2 cellular contexts compared by ENCODE assay signal in the genomic region with DNA sequence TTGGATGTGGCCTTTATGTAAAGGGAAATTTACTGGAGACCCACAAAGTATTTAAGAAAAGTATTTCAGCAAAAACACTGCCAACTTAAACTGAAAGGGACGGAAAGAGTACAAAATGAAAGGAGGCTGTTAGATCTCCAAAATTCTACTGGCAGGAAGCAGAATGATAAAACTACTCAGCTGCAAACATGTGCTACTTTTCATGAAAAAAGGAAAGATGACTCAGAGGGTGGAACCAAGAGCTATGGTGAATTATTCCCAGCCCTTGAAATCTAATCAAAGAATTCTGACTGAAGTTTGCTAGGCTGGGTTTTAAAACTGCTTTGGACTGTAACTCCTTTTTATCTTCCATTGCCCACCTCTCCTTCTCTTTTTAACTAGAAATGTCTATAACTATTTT.
TF ChIP-seq lines count a peak whose summit lies in the region.

No MANE protein-coding gene starts in this region.

TF ChIP-seq in SK-N-SH treated with all-trans-retinoic acid at 6 μM for 48 hours, 23 proteins besides CTCF, POLR2A, EP300 and RAD21 (continued from another document):
- TF ChIP-seq, protein P1, sequence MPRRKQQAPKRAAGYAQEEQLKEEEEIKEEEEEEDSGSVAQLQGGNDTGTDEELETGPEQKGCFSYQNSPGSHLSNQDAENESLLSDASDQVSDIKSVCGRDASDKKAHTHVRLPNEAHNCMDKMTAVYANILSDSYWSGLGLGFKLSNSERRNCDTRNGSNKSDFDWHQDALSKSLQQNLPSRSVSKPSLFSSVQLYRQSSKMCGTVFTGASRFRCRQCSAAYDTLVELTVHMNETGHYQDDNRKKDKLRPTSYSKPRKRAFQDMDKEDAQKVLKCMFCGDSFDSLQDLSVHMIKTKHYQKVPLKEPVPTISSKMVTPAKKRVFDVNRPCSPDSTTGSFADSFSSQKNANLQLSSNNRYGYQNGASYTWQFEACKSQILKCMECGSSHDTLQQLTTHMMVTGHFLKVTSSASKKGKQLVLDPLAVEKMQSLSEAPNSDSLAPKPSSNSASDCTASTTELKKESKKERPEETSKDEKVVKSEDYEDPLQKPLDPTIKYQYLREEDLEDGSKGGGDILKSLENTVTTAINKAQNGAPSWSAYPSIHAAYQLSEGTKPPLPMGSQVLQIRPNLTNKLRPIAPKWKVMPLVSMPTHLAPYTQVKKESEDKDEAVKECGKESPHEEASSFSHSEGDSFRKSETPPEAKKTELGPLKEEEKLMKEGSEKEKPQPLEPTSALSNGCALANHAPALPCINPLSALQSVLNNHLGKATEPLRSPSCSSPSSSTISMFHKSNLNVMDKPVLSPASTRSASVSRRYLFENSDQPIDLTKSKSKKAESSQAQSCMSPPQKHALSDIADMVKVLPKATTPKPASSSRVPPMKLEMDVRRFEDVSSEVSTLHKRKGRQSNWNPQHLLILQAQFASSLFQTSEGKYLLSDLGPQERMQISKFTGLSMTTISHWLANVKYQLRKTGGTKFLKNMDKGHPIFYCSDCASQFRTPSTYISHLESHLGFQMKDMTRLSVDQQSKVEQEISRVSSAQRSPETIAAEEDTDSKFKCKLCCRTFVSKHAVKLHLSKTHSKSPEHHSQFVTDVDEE (CRISPR knock-in tag; IDR thresholded peaks at IDR 0.05) = no peak
- TF ChIP-seq PPARA (CRISPR knock-in tag; IDR thresholded peaks at IDR 0.05; ENCODE audit: borderline replicate concordance) (no peak), BACH2 (CRISPR knock-in tag; IDR thresholded peaks at IDR 0.05; ENCODE audit: borderline replicate concordance) (no peak), ISL1 (CRISPR knock-in tag; IDR thresholded peaks at IDR 0.05) (no peak), ZNF8 (CRISPR knock-in tag; IDR thresholded peaks at IDR 0.05) (no peak), ZFP3 (CRISPR knock-in tag; IDR thresholded peaks at IDR 0.05) (no peak), ARNTL (CRISPR knock-in tag; IDR thresholded peaks at IDR 0.05; ENCODE audit: borderline replicate concordance, low read depth) (no peak)
- TF ChIP-seq, protein P2, sequence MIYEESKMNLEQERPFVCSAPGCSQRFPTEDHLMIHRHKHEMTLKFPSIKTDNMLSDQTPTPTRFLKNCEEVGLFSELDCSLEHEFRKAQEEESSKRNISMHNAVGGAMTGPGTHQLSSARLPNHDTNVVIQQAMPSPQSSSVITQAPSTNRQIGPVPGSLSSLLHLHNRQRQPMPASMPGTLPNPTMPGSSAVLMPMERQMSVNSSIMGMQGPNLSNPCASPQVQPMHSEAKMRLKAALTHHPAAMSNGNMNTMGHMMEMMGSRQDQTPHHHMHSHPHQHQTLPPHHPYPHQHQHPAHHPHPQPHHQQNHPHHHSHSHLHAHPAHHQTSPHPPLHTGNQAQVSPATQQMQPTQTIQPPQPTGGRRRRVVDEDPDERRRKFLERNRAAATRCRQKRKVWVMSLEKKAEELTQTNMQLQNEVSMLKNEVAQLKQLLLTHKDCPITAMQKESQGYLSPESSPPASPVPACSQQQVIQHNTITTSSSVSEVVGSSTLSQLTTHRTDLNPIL (CRISPR knock-in tag; IDR thresholded peaks at IDR 0.05; ENCODE audit: low read depth) = no peak

TF ChIP-seq in GM23338, 12 proteins besides CTCF, POLR2A, EP300 and RAD21 (continued from another document):
- TF ChIP-seq, protein P3, sequence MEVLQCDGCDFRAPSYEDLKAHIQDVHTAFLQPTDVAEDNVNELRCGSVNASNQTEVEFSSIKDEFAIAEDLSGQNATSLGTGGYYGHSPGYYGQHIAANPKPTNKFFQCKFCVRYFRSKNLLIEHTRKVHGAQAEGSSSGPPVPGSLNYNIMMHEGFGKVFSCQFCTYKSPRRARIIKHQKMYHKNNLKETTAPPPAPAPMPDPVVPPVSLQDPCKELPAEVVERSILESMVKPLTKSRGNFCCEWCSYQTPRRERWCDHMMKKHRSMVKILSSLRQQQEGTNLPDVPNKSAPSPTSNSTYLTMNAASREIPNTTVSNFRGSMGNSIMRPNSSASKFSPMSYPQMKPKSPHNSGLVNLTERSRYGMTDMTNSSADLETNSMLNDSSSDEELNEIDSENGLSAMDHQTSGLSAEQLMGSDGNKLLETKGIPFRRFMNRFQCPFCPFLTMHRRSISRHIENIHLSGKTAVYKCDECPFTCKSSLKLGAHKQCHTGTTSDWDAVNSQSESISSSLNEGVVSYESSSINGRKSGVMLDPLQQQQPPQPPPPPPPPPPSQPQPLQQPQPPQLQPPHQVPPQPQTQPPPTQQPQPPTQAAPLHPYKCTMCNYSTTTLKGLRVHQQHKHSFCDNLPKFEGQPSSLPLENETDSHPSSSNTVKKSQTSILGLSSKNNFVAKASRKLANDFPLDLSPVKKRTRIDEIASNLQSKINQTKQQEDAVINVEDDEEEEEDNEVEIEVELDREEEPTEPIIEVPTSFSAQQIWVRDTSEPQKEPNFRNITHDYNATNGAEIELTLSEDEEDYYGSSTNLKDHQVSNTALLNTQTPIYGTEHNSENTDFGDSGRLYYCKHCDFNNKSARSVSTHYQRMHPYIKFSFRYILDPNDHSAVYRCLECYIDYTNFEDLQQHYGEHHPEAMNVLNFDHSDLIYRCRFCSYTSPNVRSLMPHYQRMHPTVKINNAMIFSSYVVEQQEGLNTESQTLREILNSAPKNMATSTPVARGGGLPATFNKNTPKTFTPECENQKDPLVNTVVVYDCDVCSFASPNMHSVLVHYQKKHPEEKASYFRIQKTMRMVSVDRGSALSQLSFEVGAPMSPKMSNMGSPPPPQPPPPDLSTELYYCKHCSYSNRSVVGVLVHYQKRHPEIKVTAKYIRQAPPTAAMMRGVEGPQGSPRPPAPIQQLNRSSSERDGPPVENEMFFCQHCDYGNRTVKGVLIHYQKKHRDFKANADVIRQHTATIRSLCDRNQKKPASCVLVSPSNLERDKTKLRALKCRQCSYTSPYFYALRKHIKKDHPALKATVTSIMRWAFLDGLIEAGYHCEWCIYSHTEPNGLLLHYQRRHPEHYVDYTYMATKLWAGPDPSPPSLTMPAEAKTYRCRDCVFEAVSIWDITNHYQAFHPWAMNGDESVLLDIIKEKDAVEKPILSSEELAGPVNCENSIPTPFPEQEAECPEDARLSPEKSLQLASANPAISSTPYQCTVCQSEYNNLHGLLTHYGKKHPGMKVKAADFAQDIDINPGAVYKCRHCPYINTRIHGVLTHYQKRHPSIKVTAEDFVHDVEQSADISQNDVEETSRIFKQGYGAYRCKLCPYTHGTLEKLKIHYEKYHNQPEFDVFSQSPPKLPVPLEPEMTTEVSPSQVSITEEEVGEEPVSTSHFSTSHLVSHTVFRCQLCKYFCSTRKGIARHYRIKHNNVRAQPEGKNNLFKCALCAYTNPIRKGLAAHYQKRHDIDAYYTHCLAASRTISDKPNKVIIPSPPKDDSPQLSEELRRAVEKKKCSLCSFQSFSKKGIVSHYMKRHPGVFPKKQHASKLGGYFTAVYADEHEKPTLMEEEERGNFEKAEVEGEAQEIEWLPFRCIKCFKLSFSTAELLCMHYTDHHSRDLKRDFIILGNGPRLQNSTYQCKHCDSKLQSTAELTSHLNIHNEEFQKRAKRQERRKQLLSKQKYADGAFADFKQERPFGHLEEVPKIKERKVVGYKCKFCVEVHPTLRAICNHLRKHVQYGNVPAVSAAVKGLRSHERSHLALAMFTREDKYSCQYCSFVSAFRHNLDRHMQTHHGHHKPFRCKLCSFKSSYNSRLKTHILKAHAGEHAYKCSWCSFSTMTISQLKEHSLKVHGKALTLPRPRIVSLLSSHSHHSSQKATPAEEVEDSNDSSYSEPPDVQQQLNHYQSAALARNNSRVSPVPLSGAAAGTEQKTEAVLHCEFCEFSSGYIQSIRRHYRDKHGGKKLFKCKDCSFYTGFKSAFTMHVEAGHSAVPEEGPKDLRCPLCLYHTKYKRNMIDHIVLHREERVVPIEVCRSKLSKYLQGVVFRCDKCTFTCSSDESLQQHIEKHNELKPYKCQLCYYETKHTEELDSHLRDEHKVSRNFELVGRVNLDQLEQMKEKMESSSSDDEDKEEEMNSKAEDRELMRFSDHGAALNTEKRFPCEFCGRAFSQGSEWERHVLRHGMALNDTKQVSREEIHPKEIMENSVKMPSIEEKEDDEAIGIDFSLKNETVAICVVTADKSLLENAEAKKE (CRISPR knock-in tag; IDR thresholded peaks at IDR 0.05) = no peak
- TF ChIP-seq ZNF331 (CRISPR knock-in tag; IDR thresholded peaks at IDR 0.05; ENCODE audit: low read depth) = no peak
- TF ChIP-seq EZH2 (IDR thresholded peaks at IDR 0.05; ENCODE audit: low read depth, unreplicated experiment) = no peak
- no peak for TF ChIP-seq EZH2phosphoT487 (IDR thresholded peaks at IDR 0.05; ENCODE audit: unreplicated experiment)
- TF ChIP-seq, protein P4, sequence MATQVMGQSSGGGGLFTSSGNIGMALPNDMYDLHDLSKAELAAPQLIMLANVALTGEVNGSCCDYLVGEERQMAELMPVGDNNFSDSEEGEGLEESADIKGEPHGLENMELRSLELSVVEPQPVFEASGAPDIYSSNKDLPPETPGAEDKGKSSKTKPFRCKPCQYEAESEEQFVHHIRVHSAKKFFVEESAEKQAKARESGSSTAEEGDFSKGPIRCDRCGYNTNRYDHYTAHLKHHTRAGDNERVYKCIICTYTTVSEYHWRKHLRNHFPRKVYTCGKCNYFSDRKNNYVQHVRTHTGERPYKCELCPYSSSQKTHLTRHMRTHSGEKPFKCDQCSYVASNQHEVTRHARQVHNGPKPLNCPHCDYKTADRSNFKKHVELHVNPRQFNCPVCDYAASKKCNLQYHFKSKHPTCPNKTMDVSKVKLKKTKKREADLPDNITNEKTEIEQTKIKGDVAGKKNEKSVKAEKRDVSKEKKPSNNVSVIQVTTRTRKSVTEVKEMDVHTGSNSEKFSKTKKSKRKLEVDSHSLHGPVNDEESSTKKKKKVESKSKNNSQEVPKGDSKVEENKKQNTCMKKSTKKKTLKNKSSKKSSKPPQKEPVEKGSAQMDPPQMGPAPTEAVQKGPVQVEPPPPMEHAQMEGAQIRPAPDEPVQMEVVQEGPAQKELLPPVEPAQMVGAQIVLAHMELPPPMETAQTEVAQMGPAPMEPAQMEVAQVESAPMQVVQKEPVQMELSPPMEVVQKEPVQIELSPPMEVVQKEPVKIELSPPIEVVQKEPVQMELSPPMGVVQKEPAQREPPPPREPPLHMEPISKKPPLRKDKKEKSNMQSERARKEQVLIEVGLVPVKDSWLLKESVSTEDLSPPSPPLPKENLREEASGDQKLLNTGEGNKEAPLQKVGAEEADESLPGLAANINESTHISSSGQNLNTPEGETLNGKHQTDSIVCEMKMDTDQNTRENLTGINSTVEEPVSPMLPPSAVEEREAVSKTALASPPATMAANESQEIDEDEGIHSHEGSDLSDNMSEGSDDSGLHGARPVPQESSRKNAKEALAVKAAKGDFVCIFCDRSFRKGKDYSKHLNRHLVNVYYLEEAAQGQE (IDR thresholded peaks at IDR 0.05; ENCODE audit: unreplicated experiment) = no peak
- no peak for TF ChIP-seq JUNB (IDR thresholded peaks at IDR 0.05; ENCODE audit: unreplicated experiment)
- TF ChIP-seq, protein P5, sequence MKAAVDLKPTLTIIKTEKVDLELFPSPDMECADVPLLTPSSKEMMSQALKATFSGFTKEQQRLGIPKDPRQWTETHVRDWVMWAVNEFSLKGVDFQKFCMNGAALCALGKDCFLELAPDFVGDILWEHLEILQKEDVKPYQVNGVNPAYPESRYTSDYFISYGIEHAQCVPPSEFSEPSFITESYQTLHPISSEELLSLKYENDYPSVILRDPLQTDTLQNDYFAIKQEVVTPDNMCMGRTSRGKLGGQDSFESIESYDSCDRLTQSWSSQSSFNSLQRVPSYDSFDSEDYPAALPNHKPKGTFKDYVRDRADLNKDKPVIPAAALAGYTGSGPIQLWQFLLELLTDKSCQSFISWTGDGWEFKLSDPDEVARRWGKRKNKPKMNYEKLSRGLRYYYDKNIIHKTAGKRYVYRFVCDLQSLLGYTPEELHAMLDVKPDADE (IDR thresholded peaks at IDR 0.05) = no peak
- TF ChIP-seq NANOG (IDR thresholded peaks at IDR 0.05; ENCODE audit: borderline replicate concordance) = no peak
- TF ChIP-seq CREB1 (CRISPR knock-in tag; IDR thresholded peaks at IDR 0.05; ENCODE audit: low read depth) = no peak
- TF ChIP-seq ZNF114 (CRISPR knock-in tag; IDR thresholded peaks at IDR 0.05) = no peak
- TF ChIP-seq POLR2AphosphoS5 (IDR thresholded peaks at IDR 0.05; ENCODE audit: low read depth) = no peak
TF ChIP-seq in GM23338: peak in this region for 0.
